Comparison of ENCODE assay signal across 10 cellular contexts in the genomic region with DNA sequence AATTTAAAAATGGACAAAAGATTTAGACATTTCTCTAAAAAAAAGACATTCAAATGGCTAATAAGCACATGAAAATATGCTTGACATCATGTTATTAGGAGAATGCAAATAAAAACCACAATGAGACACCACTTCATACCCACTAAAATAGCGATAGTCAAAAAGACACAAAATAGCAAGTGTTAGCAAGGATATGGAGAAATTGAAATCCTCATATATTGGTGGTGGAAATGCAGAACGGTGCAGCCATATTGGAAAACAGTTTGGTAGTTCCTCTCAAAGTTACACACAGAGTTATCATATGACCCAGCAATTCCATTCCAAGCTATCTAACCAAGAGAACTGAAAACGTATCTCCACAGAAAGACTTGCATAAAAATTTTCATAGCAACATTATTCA.
"Had no signal": no experiment of that assay in that cellular context is flagged by ENCODE, and none has a peak within 500 bp of the region (broad histone marks: within the 10 kb centered on the region; RNA-seq: fewer than 3 reads in every experiment).

No MANE protein-coding gene starts in this region.

- H2AFZ ChIP-seq: GM23248, GM23338 had no signal

- H3K4me2 ChIP-seq: GM23338 had no signal

- FAIRE-seq: H1 had no signal

- H3K4me3 ChIP-seq: GM23248, GM23338, HAP-1 had no signal

- H3K9ac ChIP-seq: GM23248 had no signal

- H3K27ac ChIP-seq: GM23248 had no signal

- ATAC-seq: GM23338, HCT116 had no signal

- H3K36me3 ChIP-seq: HAP-1 had no signal

- DNase-seq: GM23248, GOT3, H7, H9, HCEC 1CT, HFFc6 had no signal

- H3K4me1 ChIP-seq: HAP-1 had no signal
